12 cellular contexts compared by ENCODE assay signal in the genomic region with DNA sequence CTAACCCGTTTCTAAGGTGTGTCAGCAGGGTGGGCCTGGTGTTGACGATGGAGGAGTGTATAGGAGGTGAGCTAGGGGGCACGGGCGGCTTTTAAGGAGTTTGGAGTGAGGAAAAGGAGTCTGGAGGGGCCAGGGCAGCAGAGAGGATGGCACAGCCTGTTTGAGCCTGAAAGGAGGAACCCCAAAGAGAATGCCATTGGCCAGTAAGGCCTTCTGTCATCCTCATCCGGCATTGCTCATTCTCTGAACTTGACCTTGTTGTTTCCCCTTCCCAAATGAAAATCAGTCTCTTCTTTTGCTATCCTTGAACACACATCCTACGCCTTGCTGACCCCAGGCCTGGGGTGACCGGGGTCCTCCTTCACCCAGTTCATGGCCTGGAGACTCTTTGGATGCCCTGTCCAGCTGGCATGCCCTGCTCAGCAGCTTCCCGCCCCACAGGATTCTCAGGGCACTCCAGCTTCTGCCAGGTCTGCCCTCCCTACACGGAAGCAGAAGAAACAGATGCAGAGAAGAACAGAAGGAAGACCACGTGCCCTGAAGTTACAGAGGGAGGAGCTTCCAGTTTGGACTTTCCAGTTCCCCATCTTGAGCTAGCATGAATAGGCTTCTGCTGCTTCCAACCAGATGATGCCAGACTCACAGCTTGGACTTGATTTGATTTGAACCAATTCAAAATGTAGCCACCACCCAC. TPM values are rescaled to one million over a fixed set of nuclear protein-coding genes. Genes with fewer than 3 reads are reported as not detected.
DNase-seq lines count a peak whose midpoint lies in the region; ATAC-seq and TF ChIP-seq lines count a peak whose summit lies in the region.
"Had no signal": no experiment of that assay in that cellular context is flagged by ENCODE, and none has a peak within 500 bp of the region (broad histone marks: within the 10 kb centered on the region; RNA-seq: fewer than 3 reads in every experiment).

No MANE protein-coding gene starts in this region.

- peak overlapping the region; percentile 59 to 85 for H3K4me3 Mint-ChIP-seq in CD14-positive monocyte
- H3K4me3 Mint-ChIP-seq: B cell; central memory CD8-positive, alpha-beta T cell had no signal

- TF ChIP-seq CTCF in CD14-positive monocyte (IDR thresholded peaks at IDR 0.05): no peak
- no peak for TF ChIP-seq CTCF in RWPE1 (conservative IDR thresholded peaks at IDR 0.05; ENCODE audit: low read depth)

- intact Hi-C loops in CD14-positive monocyte (cut with micrococcal nuclease): loop anchor here in 1 of 2 donors (5.0 kb wide), 1 partner anchor 65 kb away; no protein-coding TSS in a partner anchor
- intact Hi-C loops in Right ventricle myocardium inferior (cut with DNase I): no loop called here
- intact Hi-C loops in posterior vena cava (cut with DNase I): no loop called here

- peaks cover 75% of the 10 kb centered on the region for H3K4me1 Mint-ChIP-seq in CD14-positive monocyte
- H3K4me1 Mint-ChIP-seq: B cell; central memory CD8-positive, alpha-beta T cell had no signal

- CTCF ChIA-PET in RWPE1 (lab: Yijun Ruan, JAX): no interaction called here

- ATAC-seq in Right ventricle myocardium inferior: peak; percentile 35

- peak overlapping the region; percentile 99 to 100 (median 100) for H3K27ac Mint-ChIP-seq in CD14-positive monocyte
- H3K27ac Mint-ChIP-seq: B cell had no signal

- H3K9me3 Mint-ChIP-seq in CD14-positive monocyte: peaks cover 0 to 4% (median 0%) of the 10 kb centered on the region in 7 donors
- H3K9me3 Mint-ChIP-seq: central memory CD8-positive, alpha-beta T cell had no signal

- no peaks in the 10 kb centered on the region for H3K36me3 Mint-ChIP-seq in CD14-positive monocyte

- POLR2A ChIA-PET in RWPE1 (lab: Yijun Ruan, JAX; ENCODE audit: low non-redundant PET): no interaction called here

- H3K27me3 Mint-ChIP-seq in CD14-positive monocyte (ENCODE audit: low read depth in 3 of 3): peaks cover 0 to 4% (median 4%) of the 10 kb centered on the region in 3 donors
- H3K27me3 Mint-ChIP-seq: central memory CD8-positive, alpha-beta T cell had no signal

- peak overlapping the region; percentile 86 for H3K27ac ChIP-seq in RWPE1

- DNase-seq in CD14-positive monocyte (ENCODE audit: low spot score) (peak; percentile 71), RWPE1 (ENCODE audit: low spot score) (no peak), Right ventricle myocardium inferior (ENCODE audit: missing footprints) (no peak), posterior vena cava (ENCODE audit: low spot score) (peak; percentile 67), COLO668 (lab: John Stamatoyannopoulos, UW; ENCODE audit: unreplicated experiment) (no peak), NCI-H82 (lab: John Stamatoyannopoulos, UW) (no peak), GOT3 (lab: John Stamatoyannopoulos, UW) (no peak)
- DNase-seq in stimulated activated naive CD4-positive, alpha-beta T cell (lab: John Stamatoyannopoulos, UW): no peak
- DNase-seq: activated CD8-positive, alpha-beta memory T cell treated with anti-CD3 and anti-CD28 coated beads, Interleukin-2, amount 50 U/mL, for 4 hours; NCI-H1694 had no signal

RNA-seq across cellular contexts. Expression of gene KIF3C, which starts 20.5 kb away (rescaled TPM):
- under 1 TPM; 0.28 to 0.47 TPM for polyA plus RNA-seq in CD14-positive monocyte
- total RNA-seq in Right ventricle myocardium inferior (3.1 TPM), posterior vena cava (10 to 100 TPM in 1 of 2 donors, 1 to 10 TPM in 1; 3.9 to 10.9 TPM)

RNA-seq across cellular contexts. Expression of gene RAB10, which starts 31.1 kb away (rescaled TPM):
- polyA plus RNA-seq in CD14-positive monocyte: 100 to 1,000 TPM; 202 to 258 TPM
- total RNA-seq in Right ventricle myocardium inferior (96.7 TPM), posterior vena cava (10 to 100 TPM; 86.1 to 94.6 TPM)

Comparison
In these comparisons a context has a peak if more than half of its experiments do, and no peak if none do; other contexts are left out.
1. DNase-seq: peak in CD14-positive monocyte (single experiment) and posterior vena cava (single experiment); none in RWPE1 (single experiment), Right ventricle myocardium inferior (single experiment), COLO668 (single experiment), NCI-H82 (single experiment), GOT3 (single experiment) and stimulated activated naive CD4-positive, alpha-beta T cell (0 of 6).